32 cellular contexts compared by ENCODE assay signal in the genomic region with DNA sequence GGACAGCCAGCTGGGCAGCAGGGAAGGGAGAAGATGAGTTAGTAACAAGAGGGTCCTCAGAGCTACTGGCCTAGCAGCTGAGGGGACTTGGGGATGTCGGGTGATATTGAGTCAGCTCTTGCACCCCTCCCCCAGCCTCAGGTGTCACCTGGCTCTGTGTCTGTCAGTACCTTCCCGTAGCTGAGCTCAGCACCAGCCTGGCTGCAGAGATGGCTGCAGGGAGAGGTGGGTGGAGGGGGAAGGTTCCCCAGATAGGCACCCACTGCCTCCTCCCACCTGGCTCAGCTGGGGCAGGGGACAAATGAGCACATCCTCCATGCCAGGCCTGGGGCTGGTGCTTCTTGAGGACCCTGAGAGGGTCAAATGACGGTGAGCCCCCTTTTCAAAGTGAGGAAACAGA. TPM values are rescaled to one million over a fixed set of nuclear protein-coding genes. Genes with fewer than 3 reads are reported as not detected.
DNase-seq lines count a peak whose midpoint lies in the region; ATAC-seq and TF ChIP-seq lines count a peak whose summit lies in the region.
"Had no signal": no experiment of that assay in that cellular context is flagged by ENCODE, and none has a peak within 500 bp of the region (broad histone marks: within the 10 kb centered on the region; RNA-seq: fewer than 3 reads in every experiment).

No MANE protein-coding gene starts in this region.

- no peaks in the 10 kb centered on the region for H3K27me3 Mint-ChIP-seq in memory B cell
- H3K27me3 Mint-ChIP-seq: activated B cell treated with CpG ODN at 0.5 μM for 24 hours; activated naive CD8-positive, alpha-beta T cell treated with anti-CD3 and anti-CD28 coated beads, Interleukin-2, amount 50 U/mL, for 24 hours; CD4-positive, alpha-beta memory T cell had no signal

- no peaks in the 10 kb centered on the region for H3K27me3 ChIP-seq in right cardiac atrium (ENCODE audit: control insufficient read depth, insufficient read depth)
- H3K27me3 ChIP-seq in WERI-Rb-1 (ENCODE audit: insufficient read depth, low read depth, severe bottlenecking) = no peaks in the 10 kb centered on the region
- H3K27me3 ChIP-seq: heart right ventricle, neutrophil, Peyer's patch, SJCRH30, upper lobe of left lung had no signal

- no peaks in the 10 kb centered on the region for H3K4me1 ChIP-seq in right cardiac atrium (ENCODE audit: control insufficient read depth, insufficient read depth, low read length)
- H3K4me1 ChIP-seq: psoas muscle, upper lobe of left lung had no signal

- H3K27ac Mint-ChIP-seq in memory B cell = no peak overlapping the region
- H3K27ac Mint-ChIP-seq: activated B cell treated with CpG ODN at 0.5 μM for 24 hours, mesothelial cell of epicardium had no signal

- no peak overlapping the region for H3K4me3 ChIP-seq in right cardiac atrium (ENCODE audit: low read length)
- H3K4me3 ChIP-seq in WERI-Rb-1 (ENCODE audit: low read depth, low read length) = no peak overlapping the region
- H3K4me3 ChIP-seq: GM12878, heart right ventricle, Peyer's patch, psoas muscle, SJCRH30, upper lobe of left lung had no signal

- TF ChIP-seq CTCF in WERI-Rb-1 (IDR thresholded peaks at IDR 0.05; ENCODE audit: low read depth, low read length) = no peak

- H3K9me3 ChIP-seq in right cardiac atrium (ENCODE audit: control insufficient read depth, low read length) (no peaks in the 10 kb centered on the region), WERI-Rb-1 (ENCODE audit: severe bottlenecking) (no peaks in the 10 kb centered on the region)
- H3K9me3 ChIP-seq: heart right ventricle, neutrophil, Peyer's patch, psoas muscle, SJCRH30, upper lobe of left lung had no signal

- H3K4me3 Mint-ChIP-seq in memory B cell = no peak overlapping the region
- H3K4me3 Mint-ChIP-seq: activated B cell treated with CpG ODN at 0.5 μM for 24 hours; activated naive CD8-positive, alpha-beta T cell treated with anti-CD3 and anti-CD28 coated beads, Interleukin-2, amount 50 U/mL, for 24 hours; CD4-positive, alpha-beta memory T cell; mesothelial cell of epicardium had no signal

- intact Hi-C loops in right cardiac atrium (cut with DNase I) (no loop called here), Right ventricle myocardium superior (cut with DNase I) (no loop called here)

- ATAC-seq in right cardiac atrium (no peak), Right ventricle myocardium superior (ENCODE audit: poor library complexity) (no peak), memory B cell (ENCODE audit: low read depth) (peak; percentile 23), HG03135 (IDR thresholded peaks at IDR 0.05; ENCODE audit: unreplicated experiment) (no peak)
- ATAC-seq: activated naive CD8-positive, alpha-beta T cell treated with anti-CD3 and anti-CD28 coated beads, Interleukin-2, amount 50 U/mL, for 24 hours; GM12878; heart right ventricle; HepG2; psoas muscle had no signal

- 79% methylated on average over 3 of the region's 3 CpGs for WGBS in right cardiac atrium

- H3K36me3 Mint-ChIP-seq in memory B cell = peaks cover 12% of the 10 kb centered on the region
- H3K36me3 Mint-ChIP-seq: mesothelial cell of epicardium had no signal

- no peak overlapping the region for H3K27ac ChIP-seq in right cardiac atrium (ENCODE audit: low read length)
- H3K27ac ChIP-seq in WERI-Rb-1 = peak overlapping the region; percentile 21; the same call in 1 of the 2 replicates
- H3K27ac ChIP-seq: heart right ventricle, neutrophil, Peyer's patch, psoas muscle, SJCRH30, upper lobe of left lung had no signal

- no peaks in the 10 kb centered on the region for H3K9me3 Mint-ChIP-seq in memory B cell
- H3K9me3 Mint-ChIP-seq: activated B cell treated with CpG ODN at 0.5 μM for 24 hours; activated naive CD8-positive, alpha-beta T cell treated with anti-CD3 and anti-CD28 coated beads, Interleukin-2, amount 50 U/mL, for 24 hours; mesothelial cell of epicardium had no signal

- DNase-seq in right cardiac atrium = peak in 2 of 3 donors; percentile 16 to 33
- no peak for DNase-seq in Right ventricle myocardium superior
- no peak for DNase-seq in WERI-Rb-1
- no peak for DNase-seq in memory B cell (ENCODE audit: low spot score in 2 of 2)
- no peak for DNase-seq in NCI-H526 (lab: John Stamatoyannopoulos, UW)
- no peak for DNase-seq in cerebellum (ENCODE audit: low spot score)
- DNase-seq in NCI-H524 (lab: John Stamatoyannopoulos, UW) = no peak
- DNase-seq: activated B cell treated with CpG ODN at 0.5 μM for 24 hours; activated CD4-positive, alpha-beta T cell treated with anti-CD3 and anti-CD28 coated beads, Interleukin-2, amount 50 U/mL, for 1 hour; activated naive CD8-positive, alpha-beta T cell treated with anti-CD3 and anti-CD28 coated beads, Interleukin-2, amount 50 U/mL, for 24 hours; activated T-cell treated with anti-CD3 and anti-CD28 coated beads, Interleukin-2, amount 50 U/mL, for 48 hours; DMS 273 treated with DMSO at 0.1 percent for 48 hours; H7; heart right ventricle; MV-4-11; NCI-H1436 treated with DMSO at 0.1 percent for 48 hours; NCI-H2081 treated with DMSO at 0.1 percent for 48 hours; NCI-H2227 treated with DMSO at 0.1 percent for 48 hours; NCI-H748 treated with DMSO at 0.1 percent for 48 hours; Peyer's patch; psoas muscle; SJCRH30; stimulated activated CD4-positive, alpha-beta T cell treated with anti-CD3 and anti-CD28 coated beads, Interleukin-4, amount 100 ng/mL, for 24 hours; SW 1271; T1000; upper lobe of left lung had no signal

- peaks cover 9% of the 10 kb centered on the region for H3K4me1 Mint-ChIP-seq in memory B cell
- H3K4me1 Mint-ChIP-seq: mesothelial cell of epicardium had no signal

- peaks cover 75% of the 10 kb centered on the region for H3K36me3 ChIP-seq in WERI-Rb-1

RNA-seq across cellular contexts. Expression of a gene that starts 6.8 kb away (rescaled TPM):
- 1 to 10 TPM; 6.4 to 9.4 (median 7.8) TPM for total RNA-seq in right cardiac atrium
- 9.9 TPM for polyA plus RNA-seq in right cardiac atrium
- total RNA-seq in Right ventricle myocardium superior = 8.4 TPM
- total RNA-seq in cerebellum = 5.9 TPM

RNA-seq across cellular contexts. Expression of a gene that starts 19.2 kb away (rescaled TPM):
- total RNA-seq in right cardiac atrium (under 1 TPM in 2 of 4 donors, not detected in 2; 0.09 to 0.26 TPM), Right ventricle myocardium superior (0.11 TPM), cerebellum (26.5 TPM)
- polyA plus RNA-seq in right cardiac atrium = 0.36 TPM
- total RNA-seq: activated B cell treated with CpG ODN at 0.5 μM for 24 hours; CD4-positive, alpha-beta memory T cell; GM12878 had no signal
- polyA plus RNA-seq: CD4-positive, alpha-beta memory T cell; GM12878; HepG2 had no signal

RNA-seq across cellular contexts. Expression of a gene that starts 24.0 kb away (rescaled TPM):
- total RNA-seq in right cardiac atrium (100 to 1,000 TPM in 3 of 4 donors, 10 to 100 TPM in 1; 91.7 to 111 (median 105) TPM), Right ventricle myocardium superior (113 TPM), cerebellum (39.9 TPM)
- polyA plus RNA-seq in right cardiac atrium = 102 TPM

Comparison
In these comparisons a context has a peak if more than half of its experiments do, and no peak if none do; other contexts are left out.
1. DNase-seq: peak in right cardiac atrium (2 of 3); none in Right ventricle myocardium superior (single experiment), WERI-Rb-1 (single experiment), memory B cell (0 of 2), NCI-H526 (0 of 2), cerebellum (single experiment) and NCI-H524 (0 of 2).
2. RNA of a gene that starts 19.2 kb away (total RNA-seq): 26.5 TPM in cerebellum (single experiment); 0.09 to 0.26 TPM in right cardiac atrium and 0.11 TPM in Right ventricle myocardium superior (single experiment); every median in the first group is over 10 times any median in the second.